12 cellular contexts compared by ENCODE assay signal in the genomic region with DNA sequence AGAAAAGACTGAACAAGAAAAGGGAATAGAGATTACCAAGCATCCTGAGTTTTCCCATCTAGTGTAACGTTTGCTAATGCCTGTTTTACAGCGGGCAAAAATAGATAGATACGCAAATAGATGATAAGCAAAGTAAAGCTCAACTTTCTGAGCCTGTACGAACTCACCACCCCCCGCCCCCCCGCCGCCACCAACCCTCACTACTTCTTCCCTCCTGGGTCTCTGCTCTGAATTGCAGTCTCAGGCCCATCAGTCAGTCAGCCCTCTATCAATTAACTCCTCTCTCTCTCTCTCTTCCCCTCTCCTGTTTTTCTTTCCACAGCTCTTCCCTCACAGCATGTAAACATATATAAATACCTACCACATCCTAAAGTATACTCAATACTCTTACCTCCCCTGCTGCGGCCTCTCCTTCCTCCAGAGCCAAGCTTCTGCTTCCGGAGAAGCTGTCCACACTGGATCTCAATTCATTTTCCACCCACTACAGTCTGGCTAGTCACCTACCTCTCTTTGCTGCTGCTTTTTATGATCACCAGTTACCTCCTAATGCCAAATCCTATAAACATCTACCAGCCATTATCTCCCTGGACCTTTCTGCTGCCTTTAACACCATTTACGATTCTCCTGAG.
A peak's percentile ranks its signal among the peaks of the same experiment; 100 is the strongest.
DNase-seq lines count a peak whose midpoint lies in the region; ATAC-seq and TF ChIP-seq lines count a peak whose summit lies in the region.
"Had no signal": no experiment of that assay in that cellular context is flagged by ENCODE, and none has a peak within 500 bp of the region (broad histone marks: within the 10 kb centered on the region; RNA-seq: fewer than 3 reads in every experiment).

No MANE protein-coding gene starts in this region.

- peaks cover 20% of the 10 kb centered on the region for H3K36me3 ChIP-seq in CD8-positive, alpha-beta T cell (ENCODE audit: insufficient read depth, low read length)

- POLR2A ChIA-PET in CD8-positive, alpha-beta T cell (lab: Charles Lee), result no interaction called here
- POLR2A ChIA-PET in HEK293T (lab: Yijun Ruan, JAX), result no interaction called here

- H3K4me3 Mint-ChIP-seq in CD8-positive, alpha-beta T cell, result no peak overlapping the region
- H3K4me3 Mint-ChIP-seq in IgD-negative memory B cell (no peak overlapping the region), chondrocyte (ENCODE audit: unreplicated experiment) (no peak overlapping the region), nephron progenitor cell (no peak overlapping the region)

- no peak for DNase-seq in CD8-positive, alpha-beta T cell
- no peak for DNase-seq in chondrocyte (ENCODE audit: low spot score)
- no peak for DNase-seq in nephron progenitor cell
- no peak for DNase-seq in HEK293T (ENCODE audit: extremely low spot score)
- DNase-seq: activated CD4-positive, alpha-beta T cell treated with anti-CD3 and anti-CD28 coated beads for 1 hour; GOT3; NCI-H1436 treated with DMSO at 0.1 percent for 48 hours; NCI-H748 treated with DMSO at 0.1 percent for 48 hours had no signal

- CTCF ChIA-PET in CD8-positive, alpha-beta T cell (lab: Charles Lee), result no interaction called here
- CTCF ChIA-PET in HEK293T (lab: Yijun Ruan, JAX), result no interaction called here

- intact Hi-C loops in CD8-positive, alpha-beta T cell (cut with DNase I, micrococcal nuclease), result no loop called here

- no peak for TF ChIP-seq CTCF in CD8-positive, alpha-beta T cell (IDR thresholded peaks at IDR 0.05)
- no peak for TF ChIP-seq CTCF in chondrocyte (IDR thresholded peaks at IDR 0.05)
- TF ChIP-seq CTCF in nephron progenitor cell (IDR thresholded peaks at IDR 0.05), result no peak

- no peaks in the 10 kb centered on the region for H3K9me3 ChIP-seq in CD8-positive, alpha-beta T cell (ENCODE audit: low read length)

- H3K4me1 Mint-ChIP-seq in CD8-positive, alpha-beta T cell (ENCODE audit: low read depth), result peaks cover 6% of the 10 kb centered on the region
- H3K4me1 Mint-ChIP-seq in IgD-negative memory B cell (peaks cover 10 to 12% (median 11%) of the 10 kb centered on the region in 3 donors), chondrocyte (ENCODE audit: low read depth) (peaks cover 36% of the 10 kb centered on the region), nephron progenitor cell (peaks cover 34% of the 10 kb centered on the region)

- H3K27me3 Mint-ChIP-seq in CD8-positive, alpha-beta T cell (ENCODE audit: low read depth), result no peaks in the 10 kb centered on the region
- H3K27me3 Mint-ChIP-seq in IgD-negative memory B cell (no peaks in the 10 kb centered on the region), chondrocyte (ENCODE audit: low read depth) (no peaks in the 10 kb centered on the region), nephron progenitor cell (ENCODE audit: low read depth, poor library complexity) (no peaks in the 10 kb centered on the region)

- H3K4me1 ChIP-seq in CD8-positive, alpha-beta T cell (ENCODE audit: insufficient read depth, low read length), result no peaks in the 10 kb centered on the region

- H3K27ac Mint-ChIP-seq in CD8-positive, alpha-beta T cell, result peak overlapping the region; percentile 80
- peak overlapping the region; percentile 34 to 76 (median 57) for H3K27ac Mint-ChIP-seq in IgD-negative memory B cell
- H3K27ac Mint-ChIP-seq in chondrocyte (ENCODE audit: unreplicated experiment), result peak overlapping the region; percentile 90
- H3K27ac Mint-ChIP-seq in nephron progenitor cell, result peak overlapping the region; percentile 66

- H3K27ac ChIP-seq in CD8-positive, alpha-beta T cell (ENCODE audit: low read depth, low read length), result no peak overlapping the region

- H3K4me3 ChIP-seq in CD8-positive, alpha-beta T cell (ENCODE audit: low read depth, low read length), result no peak overlapping the region

- no peak for ATAC-seq in CD8-positive, alpha-beta T cell
- ATAC-seq in HG03280 (IDR thresholded peaks at IDR 0.05; ENCODE audit: unreplicated experiment) (no peak), HG03139 (IDR thresholded peaks at IDR 0.05; ENCODE audit: unreplicated experiment) (no peak), HG03457 (IDR thresholded peaks at IDR 0.05; ENCODE audit: unreplicated experiment) (no peak)

- H3K9me3 Mint-ChIP-seq in CD8-positive, alpha-beta T cell, result no peaks in the 10 kb centered on the region
- H3K9me3 Mint-ChIP-seq in IgD-negative memory B cell (no peaks in the 10 kb centered on the region), chondrocyte (ENCODE audit: low read depth) (no peaks in the 10 kb centered on the region), nephron progenitor cell (no peaks in the 10 kb centered on the region)

- H3K36me3 Mint-ChIP-seq in CD8-positive, alpha-beta T cell, result peaks cover 87% of the 10 kb centered on the region
- H3K36me3 Mint-ChIP-seq in IgD-negative memory B cell, result peaks cover 4% of the 10 kb centered on the region
- peaks cover 30% of the 10 kb centered on the region for H3K36me3 Mint-ChIP-seq in chondrocyte (ENCODE audit: low read depth)
- H3K36me3 Mint-ChIP-seq in nephron progenitor cell (ENCODE audit: low read depth), result peaks cover 82% of the 10 kb centered on the region

- no peaks in the 10 kb centered on the region for H3K27me3 ChIP-seq in CD8-positive, alpha-beta T cell (ENCODE audit: insufficient read depth, low read length)

TF ChIP-seq in HEK293T, 16 proteins besides CTCF, POLR2A, EP300 and RAD21:
- TF ChIP-seq FOXM1 (IDR thresholded peaks at IDR 0.05; ENCODE audit: borderline replicate concordance), result no peak
- no peak for TF ChIP-seq ELF4 (IDR thresholded peaks at IDR 0.05)
- TF ChIP-seq SUZ12 (IDR thresholded peaks at IDR 0.05), result no peak
- no peak for TF ChIP-seq L3MBTL2 (conservative IDR thresholded peaks at IDR 0.05)
- TF ChIP-seq ZNF384 (IDR thresholded peaks at IDR 0.05), result no peak
- TF ChIP-seq BHLHE40 (IDR thresholded peaks at IDR 0.05; ENCODE audit: borderline replicate concordance), result no peak
- TF ChIP-seq SP1 (IDR thresholded peaks at IDR 0.05), result no peak
- TF ChIP-seq HDGF (IDR thresholded peaks at IDR 0.05; ENCODE audit: borderline replicate concordance), result no peak
- TF ChIP-seq NFRKB (IDR thresholded peaks at IDR 0.05), result no peak
- no peak for TF ChIP-seq FOXA1 (IDR thresholded peaks at IDR 0.05)
- no peak for TF ChIP-seq CTBP1 (IDR thresholded peaks at IDR 0.05; ENCODE audit: borderline replicate concordance)
- TF ChIP-seq LEF1 (IDR thresholded peaks at IDR 0.05; ENCODE audit: borderline replicate concordance), result no peak
